1 cellular context compared by ENCODE assay signal in genomic region chr2:74429487-74430451, GRCh38.
A peak's percentile ranks its signal among the peaks of the same experiment; 100 is the strongest.
TF ChIP-seq lines count a peak whose summit lies in the region.

No MANE protein-coding gene starts in this region.

TF ChIP-seq in HepG2, 621 proteins besides CTCF, POLR2A, EP300 and RAD21 (continued from another document and continues in another):
- TF ChIP-seq, protein P1, sequence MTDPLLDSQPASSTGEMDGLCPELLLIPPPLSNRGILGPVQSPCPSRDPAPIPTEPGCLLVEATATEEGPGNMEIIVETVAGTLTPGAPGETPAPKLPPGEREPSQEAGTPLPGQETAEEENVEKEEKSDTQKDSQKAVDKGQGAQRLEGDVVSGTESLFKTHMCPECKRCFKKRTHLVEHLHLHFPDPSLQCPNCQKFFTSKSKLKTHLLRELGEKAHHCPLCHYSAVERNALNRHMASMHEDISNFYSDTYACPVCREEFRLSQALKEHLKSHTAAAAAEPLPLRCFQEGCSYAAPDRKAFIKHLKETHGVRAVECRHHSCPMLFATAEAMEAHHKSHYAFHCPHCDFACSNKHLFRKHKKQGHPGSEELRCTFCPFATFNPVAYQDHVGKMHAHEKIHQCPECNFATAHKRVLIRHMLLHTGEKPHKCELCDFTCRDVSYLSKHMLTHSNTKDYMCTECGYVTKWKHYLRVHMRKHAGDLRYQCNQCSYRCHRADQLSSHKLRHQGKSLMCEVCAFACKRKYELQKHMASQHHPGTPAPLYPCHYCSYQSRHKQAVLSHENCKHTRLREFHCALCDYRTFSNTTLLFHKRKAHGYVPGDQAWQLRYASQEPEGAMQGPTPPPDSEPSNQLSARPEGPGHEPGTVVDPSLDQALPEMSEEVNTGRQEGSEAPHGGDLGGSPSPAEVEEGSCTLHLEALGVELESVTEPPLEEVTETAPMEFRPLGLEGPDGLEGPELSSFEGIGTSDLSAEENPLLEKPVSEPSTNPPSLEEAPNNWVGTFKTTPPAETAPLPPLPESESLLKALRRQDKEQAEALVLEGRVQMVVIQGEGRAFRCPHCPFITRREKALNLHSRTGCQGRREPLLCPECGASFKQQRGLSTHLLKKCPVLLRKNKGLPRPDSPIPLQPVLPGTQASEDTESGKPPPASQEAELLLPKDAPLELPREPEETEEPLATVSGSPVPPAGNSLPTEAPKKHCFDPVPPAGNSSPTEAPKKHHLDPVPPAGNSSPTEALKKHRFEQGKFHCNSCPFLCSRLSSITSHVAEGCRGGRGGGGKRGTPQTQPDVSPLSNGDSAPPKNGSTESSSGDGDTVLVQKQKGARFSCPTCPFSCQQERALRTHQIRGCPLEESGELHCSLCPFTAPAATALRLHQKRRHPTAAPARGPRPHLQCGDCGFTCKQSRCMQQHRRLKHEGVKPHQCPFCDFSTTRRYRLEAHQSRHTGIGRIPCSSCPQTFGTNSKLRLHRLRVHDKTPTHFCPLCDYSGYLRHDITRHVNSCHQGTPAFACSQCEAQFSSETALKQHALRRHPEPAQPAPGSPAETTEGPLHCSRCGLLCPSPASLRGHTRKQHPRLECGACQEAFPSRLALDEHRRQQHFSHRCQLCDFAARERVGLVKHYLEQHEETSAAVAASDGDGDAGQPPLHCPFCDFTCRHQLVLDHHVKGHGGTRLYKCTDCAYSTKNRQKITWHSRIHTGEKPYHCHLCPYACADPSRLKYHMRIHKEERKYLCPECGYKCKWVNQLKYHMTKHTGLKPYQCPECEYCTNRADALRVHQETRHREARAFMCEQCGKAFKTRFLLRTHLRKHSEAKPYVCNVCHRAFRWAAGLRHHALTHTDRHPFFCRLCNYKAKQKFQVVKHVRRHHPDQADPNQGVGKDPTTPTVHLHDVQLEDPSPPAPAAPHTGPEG (CRISPR knock-in tag; IDR thresholded peaks at IDR 0.05), result no peak
- TF ChIP-seq NFKBIZ (CRISPR knock-in tag; IDR thresholded peaks at IDR 0.05), result 0 out of 2 replicates have a peak, but pooled peaks have one; percentile 41
- TF ChIP-seq, protein P2, sequence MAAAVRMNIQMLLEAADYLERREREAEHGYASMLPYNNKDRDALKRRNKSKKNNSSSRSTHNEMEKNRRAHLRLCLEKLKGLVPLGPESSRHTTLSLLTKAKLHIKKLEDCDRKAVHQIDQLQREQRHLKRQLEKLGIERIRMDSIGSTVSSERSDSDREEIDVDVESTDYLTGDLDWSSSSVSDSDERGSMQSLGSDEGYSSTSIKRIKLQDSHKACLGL (CRISPR knock-in tag; IDR thresholded peaks at IDR 0.05), result no peak
- TF ChIP-seq, protein P3, sequence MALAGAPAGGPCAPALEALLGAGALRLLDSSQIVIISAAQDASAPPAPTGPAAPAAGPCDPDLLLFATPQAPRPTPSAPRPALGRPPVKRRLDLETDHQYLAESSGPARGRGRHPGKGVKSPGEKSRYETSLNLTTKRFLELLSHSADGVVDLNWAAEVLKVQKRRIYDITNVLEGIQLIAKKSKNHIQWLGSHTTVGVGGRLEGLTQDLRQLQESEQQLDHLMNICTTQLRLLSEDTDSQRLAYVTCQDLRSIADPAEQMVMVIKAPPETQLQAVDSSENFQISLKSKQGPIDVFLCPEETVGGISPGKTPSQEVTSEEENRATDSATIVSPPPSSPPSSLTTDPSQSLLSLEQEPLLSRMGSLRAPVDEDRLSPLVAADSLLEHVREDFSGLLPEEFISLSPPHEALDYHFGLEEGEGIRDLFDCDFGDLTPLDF (CRISPR knock-in tag; IDR thresholded peaks at IDR 0.05), result no peak
- no peak; the same call in 1 of the 2 replicates for TF ChIP-seq MEIS2 (CRISPR knock-in tag; IDR thresholded peaks at IDR 0.05)
- TF ChIP-seq ZKSCAN1 (IDR thresholded peaks at IDR 0.05; ENCODE audit: low read length), result no peak
- no peak; the same call in 1 of the 2 replicates for TF ChIP-seq ERF (CRISPR knock-in tag; IDR thresholded peaks at IDR 0.05)
- peak; percentile 64; the same call in 1 of the 2 replicates for TF ChIP-seq ZNF225 (CRISPR knock-in tag; IDR thresholded peaks at IDR 0.05)
- TF ChIP-seq SMYD3 (CRISPR knock-in tag; IDR thresholded peaks at IDR 0.05), result 0 out of 2 replicates have a peak, but pooled peaks have one; percentile 27
- TF ChIP-seq, protein P4, sequence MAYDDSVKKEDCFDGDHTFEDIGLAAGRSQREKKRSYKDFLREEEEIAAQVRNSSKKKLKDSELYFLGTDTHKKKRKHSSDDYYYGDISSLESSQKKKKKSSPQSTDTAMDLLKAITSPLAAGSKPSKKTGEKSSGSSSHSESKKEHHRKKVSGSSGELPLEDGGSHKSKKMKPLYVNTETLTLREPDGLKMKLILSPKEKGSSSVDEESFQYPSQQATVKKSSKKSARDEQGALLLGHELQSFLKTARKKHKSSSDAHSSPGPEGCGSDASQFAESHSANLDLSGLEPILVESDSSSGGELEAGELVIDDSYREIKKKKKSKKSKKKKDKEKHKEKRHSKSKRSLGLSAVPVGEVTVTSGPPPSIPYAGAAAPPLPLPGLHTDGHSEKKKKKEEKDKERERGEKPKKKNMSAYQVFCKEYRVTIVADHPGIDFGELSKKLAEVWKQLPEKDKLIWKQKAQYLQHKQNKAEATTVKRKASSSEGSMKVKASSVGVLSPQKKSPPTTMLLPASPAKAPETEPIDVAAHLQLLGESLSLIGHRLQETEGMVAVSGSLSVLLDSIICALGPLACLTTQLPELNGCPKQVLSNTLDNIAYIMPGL (CRISPR knock-in tag; IDR thresholded peaks at IDR 0.05; ENCODE audit: borderline replicate concordance in 1 of 2, low read depth in 1 of 2), result peak in 1 of 2 experiments; percentile 70; a peak in 3 of 4 replicates
- TF ChIP-seq, protein P5, sequence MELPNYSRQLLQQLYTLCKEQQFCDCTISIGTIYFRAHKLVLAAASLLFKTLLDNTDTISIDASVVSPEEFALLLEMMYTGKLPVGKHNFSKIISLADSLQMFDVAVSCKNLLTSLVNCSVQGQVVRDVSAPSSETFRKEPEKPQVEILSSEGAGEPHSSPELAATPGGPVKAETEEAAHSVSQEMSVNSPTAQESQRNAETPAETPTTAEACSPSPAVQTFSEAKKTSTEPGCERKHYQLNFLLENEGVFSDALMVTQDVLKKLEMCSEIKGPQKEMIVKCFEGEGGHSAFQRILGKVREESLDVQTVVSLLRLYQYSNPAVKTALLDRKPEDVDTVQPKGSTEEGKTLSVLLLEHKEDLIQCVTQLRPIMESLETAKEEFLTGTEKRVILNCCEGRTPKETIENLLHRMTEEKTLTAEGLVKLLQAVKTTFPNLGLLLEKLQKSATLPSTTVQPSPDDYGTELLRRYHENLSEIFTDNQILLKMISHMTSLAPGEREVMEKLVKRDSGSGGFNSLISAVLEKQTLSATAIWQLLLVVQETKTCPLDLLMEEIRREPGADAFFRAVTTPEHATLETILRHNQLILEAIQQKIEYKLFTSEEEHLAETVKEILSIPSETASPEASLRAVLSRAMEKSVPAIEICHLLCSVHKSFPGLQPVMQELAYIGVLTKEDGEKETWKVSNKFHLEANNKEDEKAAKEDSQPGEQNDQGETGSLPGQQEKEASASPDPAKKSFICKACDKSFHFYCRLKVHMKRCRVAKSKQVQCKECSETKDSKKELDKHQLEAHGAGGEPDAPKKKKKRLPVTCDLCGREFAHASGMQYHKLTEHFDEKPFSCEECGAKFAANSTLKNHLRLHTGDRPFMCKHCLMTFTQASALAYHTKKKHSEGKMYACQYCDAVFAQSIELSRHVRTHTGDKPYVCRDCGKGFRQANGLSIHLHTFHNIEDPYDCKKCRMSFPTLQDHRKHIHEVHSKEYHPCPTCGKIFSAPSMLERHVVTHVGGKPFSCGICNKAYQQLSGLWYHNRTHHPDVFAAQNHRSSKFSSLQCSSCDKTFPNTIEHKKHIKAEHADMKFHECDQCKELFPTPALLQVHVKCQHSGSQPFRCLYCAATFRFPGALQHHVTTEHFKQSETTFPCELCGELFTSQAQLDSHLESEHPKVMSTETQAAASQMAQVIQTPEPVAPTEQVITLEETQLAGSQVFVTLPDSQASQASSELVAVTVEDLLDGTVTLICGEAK (IDR thresholded peaks at IDR 0.05), result no peak
- TF ChIP-seq, protein P5 (CRISPR knock-in tag; IDR thresholded peaks at IDR 0.05), result peak; percentile 63
- peak; percentile 25 for TF ChIP-seq SALL2 (CRISPR knock-in tag; IDR thresholded peaks at IDR 0.05)
- no peak for TF ChIP-seq TCF12 (IDR thresholded peaks at IDR 0.05)
- TF ChIP-seq TCF12 (CRISPR knock-in tag; IDR thresholded peaks at IDR 0.05), result no peak
- TF ChIP-seq BORCS8-MEF2B (CRISPR knock-in tag; IDR thresholded peaks at IDR 0.05), result peak; percentile 55; the same call in 1 of the 2 replicates
- no peak for TF ChIP-seq SMAD3 (CRISPR knock-in tag; IDR thresholded peaks at IDR 0.05)
- TF ChIP-seq AKAP8 (CRISPR knock-in tag; IDR thresholded peaks at IDR 0.05), result peak; percentile 88
- TF ChIP-seq BCL6 (CRISPR knock-in tag; IDR thresholded peaks at IDR 0.05), result peak; percentile 31
- TF ChIP-seq, protein P6, sequence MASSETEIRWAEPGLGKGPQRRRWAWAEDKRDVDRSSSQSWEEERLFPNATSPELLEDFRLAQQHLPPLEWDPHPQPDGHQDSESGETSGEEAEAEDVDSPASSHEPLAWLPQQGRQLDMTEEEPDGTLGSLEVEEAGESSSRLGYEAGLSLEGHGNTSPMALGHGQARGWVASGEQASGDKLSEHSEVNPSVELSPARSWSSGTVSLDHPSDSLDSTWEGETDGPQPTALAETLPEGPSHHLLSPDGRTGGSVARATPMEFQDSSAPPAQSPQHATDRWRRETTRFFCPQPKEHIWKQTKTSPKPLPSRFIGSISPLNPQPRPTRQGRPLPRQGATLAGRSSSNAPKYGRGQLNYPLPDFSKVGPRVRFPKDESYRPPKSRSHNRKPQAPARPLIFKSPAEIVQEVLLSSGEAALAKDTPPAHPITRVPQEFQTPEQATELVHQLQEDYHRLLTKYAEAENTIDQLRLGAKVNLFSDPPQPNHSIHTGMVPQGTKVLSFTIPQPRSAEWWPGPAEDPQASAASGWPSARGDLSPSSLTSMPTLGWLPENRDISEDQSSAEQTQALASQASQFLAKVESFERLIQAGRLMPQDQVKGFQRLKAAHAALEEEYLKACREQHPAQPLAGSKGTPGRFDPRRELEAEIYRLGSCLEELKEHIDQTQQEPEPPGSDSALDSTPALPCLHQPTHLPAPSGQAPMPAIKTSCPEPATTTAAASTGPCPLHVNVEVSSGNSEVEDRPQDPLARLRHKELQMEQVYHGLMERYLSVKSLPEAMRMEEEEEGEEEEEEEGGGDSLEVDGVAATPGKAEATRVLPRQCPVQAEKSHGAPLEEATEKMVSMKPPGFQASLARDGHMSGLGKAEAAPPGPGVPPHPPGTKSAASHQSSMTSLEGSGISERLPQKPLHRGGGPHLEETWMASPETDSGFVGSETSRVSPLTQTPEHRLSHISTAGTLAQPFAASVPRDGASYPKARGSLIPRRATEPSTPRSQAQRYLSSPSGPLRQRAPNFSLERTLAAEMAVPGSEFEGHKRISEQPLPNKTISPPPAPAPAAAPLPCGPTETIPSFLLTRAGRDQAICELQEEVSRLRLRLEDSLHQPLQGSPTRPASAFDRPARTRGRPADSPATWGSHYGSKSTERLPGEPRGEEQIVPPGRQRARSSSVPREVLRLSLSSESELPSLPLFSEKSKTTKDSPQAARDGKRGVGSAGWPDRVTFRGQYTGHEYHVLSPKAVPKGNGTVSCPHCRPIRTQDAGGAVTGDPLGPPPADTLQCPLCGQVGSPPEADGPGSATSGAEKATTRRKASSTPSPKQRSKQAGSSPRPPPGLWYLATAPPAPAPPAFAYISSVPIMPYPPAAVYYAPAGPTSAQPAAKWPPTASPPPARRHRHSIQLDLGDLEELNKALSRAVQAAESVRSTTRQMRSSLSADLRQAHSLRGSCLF (CRISPR knock-in tag; IDR thresholded peaks at IDR 0.05; ENCODE audit: borderline replicate concordance), result no peak
- TF ChIP-seq, protein P7, sequence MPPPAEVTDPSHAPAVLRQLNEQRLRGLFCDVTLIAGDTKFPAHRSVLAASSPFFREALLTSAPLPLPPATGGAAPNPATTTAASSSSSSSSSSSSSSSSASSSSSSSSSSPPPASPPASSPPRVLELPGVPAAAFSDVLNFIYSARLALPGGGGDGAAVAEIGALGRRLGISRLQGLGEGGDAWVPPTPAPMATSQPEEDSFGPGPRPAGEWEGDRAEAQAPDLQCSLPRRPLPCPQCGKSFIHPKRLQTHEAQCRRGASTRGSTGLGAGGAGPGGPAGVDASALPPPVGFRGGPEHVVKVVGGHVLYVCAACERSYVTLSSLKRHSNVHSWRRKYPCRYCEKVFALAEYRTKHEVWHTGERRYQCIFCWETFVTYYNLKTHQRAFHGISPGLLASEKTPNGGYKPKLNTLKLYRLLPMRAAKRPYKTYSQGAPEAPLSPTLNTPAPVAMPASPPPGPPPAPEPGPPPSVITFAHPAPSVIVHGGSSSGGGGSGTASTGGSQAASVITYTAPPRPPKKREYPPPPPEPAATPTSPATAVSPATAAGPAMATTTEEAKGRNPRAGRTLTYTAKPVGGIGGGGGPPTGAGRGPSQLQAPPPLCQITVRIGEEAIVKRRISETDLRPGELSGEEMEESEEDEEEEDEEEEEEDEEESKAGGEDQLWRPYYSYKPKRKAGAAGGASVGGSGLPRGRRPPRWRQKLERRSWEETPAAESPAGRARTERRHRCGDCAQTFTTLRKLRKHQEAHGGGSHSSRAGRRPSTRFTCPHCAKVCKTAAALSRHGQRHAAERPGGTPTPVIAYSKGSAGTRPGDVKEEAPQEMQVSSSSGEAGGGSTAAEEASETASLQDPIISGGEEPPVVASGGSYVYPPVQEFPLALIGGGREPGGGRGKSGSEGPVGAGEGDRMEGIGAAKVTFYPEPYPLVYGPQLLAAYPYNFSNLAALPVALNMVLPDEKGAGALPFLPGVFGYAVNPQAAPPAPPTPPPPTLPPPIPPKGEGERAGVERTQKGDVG (CRISPR knock-in tag; IDR thresholded peaks at IDR 0.05; ENCODE audit: borderline replicate concordance), result 0 out of 2 replicates have a peak, but pooled peaks have one; percentile 19
- TF ChIP-seq ZNF34 (CRISPR knock-in tag; IDR thresholded peaks at IDR 0.05; ENCODE audit: borderline replicate concordance), result peak; percentile 88; the same call in 1 of the 2 replicates
